In genomic region chr12:116066381-116067230, GRCh38 we compare ENCODE assay signal across 8 cellular contexts.
DNase-seq lines count a peak whose midpoint lies in the region; ATAC-seq, FAIRE-seq and TF ChIP-seq lines count a peak whose summit lies in the region.

No MANE protein-coding gene starts in this region.

- no peak overlapping the region for H2AFZ ChIP-seq in astrocyte (ENCODE audit: low read depth, low read length)

- peaks cover 86% of the 10 kb centered on the region for H3K79me2 ChIP-seq in astrocyte (ENCODE audit: insufficient read depth, low read length)

- peaks cover 74% of the 10 kb centered on the region for H4K20me1 ChIP-seq in astrocyte (ENCODE audit: insufficient read depth, low read length)

- DNase-seq in Caki2 (ENCODE audit: low read depth), result peak; percentile 18
- peak; percentile 32 for DNase-seq in HPDE6-E6E7 (ENCODE audit: extremely low spot score)
- DNase-seq in T-cell, result peak; percentile 9 to 64 (median 50)
- DNase-seq in astrocyte (ENCODE audit: low read depth), result no peak
- DNase-seq in left kidney (ENCODE audit: low read depth, low spot score), result peak; percentile 74
- peak; percentile 15 to 17 for DNase-seq in stimulated activated CD8-positive, alpha-beta memory T cell treated with anti-CD3 and anti-CD28 coated beads, Interleukin-2, amount 100 ng/mL, for 48 hours (ENCODE audit: low read depth in 2 of 2)
- DNase-seq in DMS79 (lab: John Stamatoyannopoulos, UW), result no peak

- H3K4me1 Mint-ChIP-seq in T-cell, result peaks cover 51 to 58% (median 57%) of the 10 kb centered on the region in 3 donors
- peaks cover 41% of the 10 kb centered on the region for H3K4me1 Mint-ChIP-seq in astrocyte (ENCODE audit: low read depth, unreplicated experiment)

- no peaks in the 10 kb centered on the region for H3K36me3 Mint-ChIP-seq in T-cell
- no peaks in the 10 kb centered on the region for H3K36me3 Mint-ChIP-seq in astrocyte (ENCODE audit: low read depth, unreplicated experiment)

- H3K27me3 ChIP-seq in astrocyte (ENCODE audit: insufficient read depth, low read length), result no peaks in the 10 kb centered on the region

- ATAC-seq in T-cell (replicated peaks in 1 of 4), result peak; percentile 65 to 80 (median 72)
- ATAC-seq in GM19023 (IDR thresholded peaks at IDR 0.05; ENCODE audit: unreplicated experiment), result no peak

- no peak overlapping the region for H3K27ac ChIP-seq in astrocyte (ENCODE audit: low read depth, low read length)

- CTCF ChIA-PET in T-cell (lab: Charles Lee), result interaction anchor here in 1 of 2 donors (0.6 to 1.4 kb wide), 2 partner anchors 9 to 149 kb away, joined by 3 read pairs; no protein-coding TSS in a partner anchor

- no peaks in the 10 kb centered on the region for H3K27me3 Mint-ChIP-seq in T-cell
- H3K27me3 Mint-ChIP-seq in astrocyte (ENCODE audit: low read depth, unreplicated experiment), result no peaks in the 10 kb centered on the region

- POLR2A ChIA-PET in T-cell (lab: Charles Lee), result no interaction called here

- peak; percentile 85 for TF ChIP-seq CTCF in astrocyte (IDR thresholded peaks at IDR 0.05; ENCODE audit: insufficient read depth, low read depth, low read length)

- H3K9me3 ChIP-seq in astrocyte (ENCODE audit: insufficient read depth, low read depth, low read length), result no peaks in the 10 kb centered on the region

- H3K4me3 Mint-ChIP-seq in T-cell (no peak overlapping the region), astrocyte (ENCODE audit: unreplicated experiment) (no peak overlapping the region)

- no peak overlapping the region for H3K4me2 ChIP-seq in astrocyte (ENCODE audit: low read length)

- peak; percentile 52 for FAIRE-seq in astrocyte (lab: Jason Lieb, UNC)

- H3K36me3 ChIP-seq in astrocyte (ENCODE audit: insufficient read depth, low read length), result no peaks in the 10 kb centered on the region

- H3K9me3 Mint-ChIP-seq in T-cell (no peaks in the 10 kb centered on the region), astrocyte (ENCODE audit: unreplicated experiment) (no peaks in the 10 kb centered on the region)

- no peak overlapping the region for H3K4me3 ChIP-seq in astrocyte (ENCODE audit: insufficient read depth, low read depth, low read length)

- in situ Hi-C loops in Caki2 (cut with HindIII; ENCODE audit: low pct_unique_long_range_greater_than_20kb, low sequenced_read_pairs), result no loop called here

- H3K9ac ChIP-seq in astrocyte (ENCODE audit: low read length), result no peak overlapping the region

- no peaks in the 10 kb centered on the region for H3K4me1 ChIP-seq in astrocyte (ENCODE audit: insufficient read depth, low read length)

- peak overlapping the region in 1 of 2 donors; percentile 33 for H3K27ac Mint-ChIP-seq in T-cell
- no peak overlapping the region for H3K27ac Mint-ChIP-seq in astrocyte (ENCODE audit: unreplicated experiment)

Comparison
In these comparisons a context has a peak if more than half of its experiments do, and no peak if none do; other contexts are left out.
1. DNase-seq: peak in Caki2 (single experiment), HPDE6-E6E7 (single experiment), T-cell (34 of 34), left kidney (single experiment) and stimulated activated CD8-positive, alpha-beta memory T cell treated with anti-CD3 and anti-CD28 coated beads, Interleukin-2, amount 100 ng/mL, for 48 hours (2 of 2); none in astrocyte (single experiment) and DMS79 (single experiment).